Comparison of ENCODE assay signal across 9 cellular contexts in genomic region chr14:50533314-50533705, GRCh38. TPM values are rescaled to one million over a fixed set of nuclear protein-coding genes. Genes with fewer than 3 reads are reported as not detected.
DNase-seq lines count a peak whose midpoint lies in the region; ATAC-seq and TF ChIP-seq lines count a peak whose summit lies in the region.
"Had no signal": no experiment of that assay in that cellular context is flagged by ENCODE, and none has a peak within 500 bp of the region (broad histone marks: within the 10 kb centered on the region; RNA-seq: fewer than 3 reads in every experiment).

No MANE protein-coding gene starts in this region.

- H3K36me3 Mint-ChIP-seq in activated naive CD4-positive, alpha-beta T cell treated with anti-CD3 and anti-CD28 coated beads, Interleukin-2, amount 10 ng/mL, durations not matched to agents 7 days and 5 days: peaks cover 13% of the 10 kb centered on the region
- peaks cover 3% of the 10 kb centered on the region for H3K36me3 Mint-ChIP-seq in activated naive CD4-positive, alpha-beta T cell treated with anti-CD3 and anti-CD28 coated beads for 36 hours (ENCODE audit: low read depth)
- H3K36me3 Mint-ChIP-seq in WTC11: peaks cover 20% of the 10 kb centered on the region

- peaks cover 25% of the 10 kb centered on the region for H3K27me3 Mint-ChIP-seq in activated naive CD4-positive, alpha-beta T cell treated with anti-CD3 and anti-CD28 coated beads, Interleukin-2, amount 10 ng/mL, durations not matched to agents 7 days and 5 days
- H3K27me3 Mint-ChIP-seq in activated naive CD4-positive, alpha-beta T cell treated with anti-CD3 and anti-CD28 coated beads for 36 hours (ENCODE audit: low read depth): no peaks in the 10 kb centered on the region
- no peaks in the 10 kb centered on the region; the same call in 1 of the 2 replicates for H3K27me3 Mint-ChIP-seq in WTC11 (ENCODE audit: low read depth)

- POLR2A ChIA-PET in WTC11 (lab: Charles Lee): no interaction called here

- no peak for DNase-seq in activated naive CD4-positive, alpha-beta T cell treated with anti-CD3 and anti-CD28 coated beads, Interleukin-2, amount 10 ng/mL, durations not matched to agents 7 days and 5 days
- DNase-seq in activated naive CD4-positive, alpha-beta T cell treated with anti-CD3 and anti-CD28 coated beads for 36 hours: no peak
- DNase-seq in WTC11 (ENCODE audit: low spot score) (no peak), upper lobe of right lung (no peak), NCI-H2171 treated with DMSO at 0.1 percent for 48 hours (lab: John Stamatoyannopoulos, UW) (no peak), posterior cingulate gyrus (no peak), GM19238 (ENCODE audit: insufficient read length, low spot score) (no peak)

- no peaks in the 10 kb centered on the region for H3K9me3 Mint-ChIP-seq in activated naive CD4-positive, alpha-beta T cell treated with anti-CD3 and anti-CD28 coated beads, Interleukin-2, amount 10 ng/mL, durations not matched to agents 7 days and 5 days
- H3K9me3 Mint-ChIP-seq in activated naive CD4-positive, alpha-beta T cell treated with anti-CD3 and anti-CD28 coated beads for 36 hours: peaks cover 10% of the 10 kb centered on the region
- peaks cover 22% of the 10 kb centered on the region for H3K9me3 Mint-ChIP-seq in WTC11

- TF ChIP-seq CTCF in WTC11 (IDR thresholded peaks at IDR 0.05) (no peak), liver (IDR thresholded peaks at IDR 0.05; ENCODE audit: low read depth, low read length, missing input control) (no peak), upper lobe of right lung (IDR thresholded peaks at IDR 0.05) (no peak)

- peak overlapping the region; percentile 89 for H3K4me3 Mint-ChIP-seq in activated naive CD4-positive, alpha-beta T cell treated with anti-CD3 and anti-CD28 coated beads, Interleukin-2, amount 10 ng/mL, durations not matched to agents 7 days and 5 days
- H3K4me3 Mint-ChIP-seq in activated naive CD4-positive, alpha-beta T cell treated with anti-CD3 and anti-CD28 coated beads for 36 hours: no peak overlapping the region
- H3K4me3 Mint-ChIP-seq in WTC11: peak overlapping the region; percentile 87

- H3K4me3 ChIP-seq in liver (ENCODE audit: low read depth in 1 of 3, low read length in 3 of 3) (peak overlapping the region in 2 of 3 donors; percentile 60 to 100), upper lobe of right lung (peak overlapping the region; percentile 96)

- H3K9ac ChIP-seq in liver (ENCODE audit: low read depth in 1 of 2, low read length in 2 of 2): no peak overlapping the region

- WGBS in liver: 29% methylated on average over 4 of the region's 4 CpGs

- H3K27ac ChIP-seq in liver (ENCODE audit: low read depth in 1 of 2, low read length in 2 of 2): no peak overlapping the region
- H3K27ac ChIP-seq in upper lobe of right lung: peak overlapping the region; percentile 96
- H3K27ac ChIP-seq: SJSA1 had no signal

- peaks cover 3 to 25% (median 13%) of the 10 kb centered on the region in 4 donors for H3K4me1 ChIP-seq in liver (ENCODE audit: control insufficient read depth in 4 of 4, insufficient read depth in 4 of 4, low read length in 3 of 4)
- H3K4me1 ChIP-seq in upper lobe of right lung: peaks cover 39% of the 10 kb centered on the region

- TF ChIP-seq RAD21 in liver (IDR thresholded peaks at IDR 0.05): no peak

- H3K9me3 ChIP-seq in liver (ENCODE audit: control insufficient read depth in 4 of 4, low read length in 3 of 4): no peaks in the 10 kb centered on the region
- H3K9me3 ChIP-seq in upper lobe of right lung: no peaks in the 10 kb centered on the region
- H3K9me3 ChIP-seq: SJSA1 had no signal

- ATAC-seq in WTC11 (no peak), upper lobe of right lung (no peak)

- H3K36me3 ChIP-seq in liver (ENCODE audit: control insufficient read depth in 4 of 4, insufficient read depth in 3 of 4, low read depth in 1 of 4, low read length in 3 of 4) (peaks cover 0 to 2% (median 0%) of the 10 kb centered on the region in 4 donors), upper lobe of right lung (no peaks in the 10 kb centered on the region)

- intact Hi-C loops in activated naive CD4-positive, alpha-beta T cell treated with anti-CD3 and anti-CD28 coated beads for 36 hours (cut with micrococcal nuclease): loop anchor here (2.0 to 5.0 kb wide), 2 partner anchors 134 to 681 kb away; partner anchors contain the start of genes NEMF and SAV1
- intact Hi-C loops in upper lobe of right lung (cut with DNase I): loop anchor here (10.0 kb wide), 1 partner anchor 209 kb away; no protein-coding TSS in a partner anchor
- intact Hi-C loops in posterior cingulate gyrus (cut with DNase I): loop anchor here (2.0 to 10.0 kb wide), 3 partner anchors 136 to 299 kb away; partner anchors contain the start of genes CDKL1, DMAC2L, L2HGDH and SOS2

- peaks cover 36% of the 10 kb centered on the region for H3K4me1 Mint-ChIP-seq in activated naive CD4-positive, alpha-beta T cell treated with anti-CD3 and anti-CD28 coated beads, Interleukin-2, amount 10 ng/mL, durations not matched to agents 7 days and 5 days
- H3K4me1 Mint-ChIP-seq in activated naive CD4-positive, alpha-beta T cell treated with anti-CD3 and anti-CD28 coated beads for 36 hours (ENCODE audit: low read depth): peaks cover 41% of the 10 kb centered on the region
- H3K4me1 Mint-ChIP-seq in WTC11: peaks cover 34% of the 10 kb centered on the region

- H3K27me3 ChIP-seq in liver (ENCODE audit: control insufficient read depth in 4 of 4, insufficient read depth in 4 of 4, low read length in 3 of 4) (no peaks in the 10 kb centered on the region), upper lobe of right lung (no peaks in the 10 kb centered on the region)
- H3K27me3 ChIP-seq: SJSA1 had no signal

- CTCF ChIA-PET in activated naive CD4-positive, alpha-beta T cell treated with anti-CD3 and anti-CD28 coated beads, Interleukin-2, amount 10 ng/mL, durations not matched to agents 7 days and 5 days (lab: Charles Lee): interaction anchor here (0.6 to 3.0 kb wide), 4 partner anchors 23 to 216 kb away, joined by 3 to 21 read pairs (median 8); partner anchors contain the start of gene CDKL1
- CTCF ChIA-PET in activated naive CD4-positive, alpha-beta T cell treated with anti-CD3 and anti-CD28 coated beads for 36 hours (lab: Charles Lee): interaction anchor here (1.2 to 2.3 kb wide), 2 partner anchors 9 to 221 kb away, joined by 5 to 13 read pairs; partner anchors contain the start of genes DMAC2L and L2HGDH
- CTCF ChIA-PET in WTC11 (lab: Charles Lee): interaction anchor here (3.0 kb wide), 1 partner anchor 212 kb away, joined by 19 read pairs; no protein-coding TSS in a partner anchor

- H3K27ac Mint-ChIP-seq in activated naive CD4-positive, alpha-beta T cell treated with anti-CD3 and anti-CD28 coated beads, Interleukin-2, amount 10 ng/mL, durations not matched to agents 7 days and 5 days: peak overlapping the region; percentile 82
- no peak overlapping the region for H3K27ac Mint-ChIP-seq in activated naive CD4-positive, alpha-beta T cell treated with anti-CD3 and anti-CD28 coated beads for 36 hours
- no peak overlapping the region for H3K27ac Mint-ChIP-seq in WTC11

TF ChIP-seq in WTC11, 78 proteins besides CTCF, POLR2A, EP300 and RAD21 (continues in another document):
- TF ChIP-seq HMGA2 (CRISPR knock-in tag; IDR thresholded peaks at IDR 0.05) (no peak), HMGXB4 (CRISPR knock-in tag; IDR thresholded peaks at IDR 0.05) (no peak), ZNF423 (CRISPR knock-in tag; IDR thresholded peaks at IDR 0.05) (no peak)

TF ChIP-seq in liver, 16 proteins besides CTCF, POLR2A, EP300 and RAD21:
- no peak for TF ChIP-seq ATF3 (IDR thresholded peaks at IDR 0.05)
- TF ChIP-seq YY1 (IDR thresholded peaks at IDR 0.05): no peak
- no peak for TF ChIP-seq JUND (IDR thresholded peaks at IDR 0.05)
- no peak for TF ChIP-seq FOXA1 (IDR thresholded peaks at IDR 0.05)
- TF ChIP-seq TAF1 (conservative IDR thresholded peaks at IDR 0.05): no peak
- no peak for TF ChIP-seq HNF4G (IDR thresholded peaks at IDR 0.05)
- no peak for TF ChIP-seq RXRA (IDR thresholded peaks at IDR 0.05)

RNA-seq across cellular contexts. Expression of gene MAP4K5, which starts 0.9 kb away (rescaled TPM):
- 10 to 100 TPM; 10.2 to 11.2 TPM for total RNA-seq in activated naive CD4-positive, alpha-beta T cell treated with anti-CD3 and anti-CD28 coated beads for 36 hours
- total RNA-seq in WTC11 (2021) (42.8 to 48.8 TPM (median 46.7 TPM) in 3 replicates), liver (10 to 100 TPM; 25.5 to 47.1 TPM), upper lobe of right lung (46.3 TPM)
- 10 to 100 TPM in 1 of 2 donors, 1 to 10 TPM in 1; 7.7 to 13.1 TPM for polyA plus RNA-seq in liver

RNA-seq across cellular contexts. Expression of gene ATL1, which starts 26.6 kb away (rescaled TPM):
- 1 to 10 TPM in 1 of 2 experiments, not detected in 1; 1.0 TPM for total RNA-seq in activated naive CD4-positive, alpha-beta T cell treated with anti-CD3 and anti-CD28 coated beads for 36 hours
- total RNA-seq in WTC11 (2021) (3.4 to 3.7 TPM (median 3.5 TPM) in 3 replicates), liver (under 1 TPM; 0.33 to 0.79 TPM), upper lobe of right lung (5.9 TPM)
- under 1 TPM; 0.17 to 0.61 TPM for polyA plus RNA-seq in liver
